9 cellular contexts compared by ENCODE assay signal in genomic region chr3:40523781-40524180, GRCh38. TPM values are rescaled to one million over a fixed set of nuclear protein-coding genes. Genes with fewer than 3 reads are reported as not detected.
DNase-seq lines count a peak whose midpoint lies in the region; ATAC-seq, FAIRE-seq and TF ChIP-seq lines count a peak whose summit lies in the region.
"Had no signal": no experiment of that assay in that cellular context is flagged by ENCODE, and none has a peak within 500 bp of the region (broad histone marks: within the 10 kb centered on the region; RNA-seq: fewer than 3 reads in every experiment).

No MANE protein-coding gene starts in this region.

- H3K4me3 Mint-ChIP-seq in activated naive CD4-positive, alpha-beta T cell treated with anti-CD3 and anti-CD28 coated beads, Interleukin-2, amount 10 ng/mL, durations not matched to agents 7 days and 5 days, result peak overlapping the region; percentile 88
- H3K4me3 Mint-ChIP-seq in astrocyte (ENCODE audit: unreplicated experiment) (peak overlapping the region; percentile 97), mesothelial cell of epicardium (peak overlapping the region; percentile 87), type B pancreatic cell (peak overlapping the region; percentile 99)

- peaks cover 26% of the 10 kb centered on the region for H3K36me3 Mint-ChIP-seq in activated naive CD4-positive, alpha-beta T cell treated with anti-CD3 and anti-CD28 coated beads, Interleukin-2, amount 10 ng/mL, durations not matched to agents 7 days and 5 days
- H3K36me3 Mint-ChIP-seq in astrocyte (ENCODE audit: low read depth, unreplicated experiment), result peaks cover 15% of the 10 kb centered on the region
- H3K36me3 Mint-ChIP-seq in mesothelial cell of epicardium, result peaks cover 21% of the 10 kb centered on the region
- H3K36me3 Mint-ChIP-seq in type B pancreatic cell, result peaks cover 18% of the 10 kb centered on the region

- H3K27ac Mint-ChIP-seq in activated naive CD4-positive, alpha-beta T cell treated with anti-CD3 and anti-CD28 coated beads, Interleukin-2, amount 10 ng/mL, durations not matched to agents 7 days and 5 days, result peak overlapping the region; percentile 92
- peak overlapping the region; percentile 88 for H3K27ac Mint-ChIP-seq in astrocyte (ENCODE audit: unreplicated experiment)
- H3K27ac Mint-ChIP-seq in mesothelial cell of epicardium, result peak overlapping the region; percentile 94
- H3K27ac Mint-ChIP-seq in type B pancreatic cell, result peak overlapping the region; percentile 96

- no peaks in the 10 kb centered on the region for H3K9me3 Mint-ChIP-seq in activated naive CD4-positive, alpha-beta T cell treated with anti-CD3 and anti-CD28 coated beads, Interleukin-2, amount 10 ng/mL, durations not matched to agents 7 days and 5 days
- peaks cover 3% of the 10 kb centered on the region for H3K9me3 Mint-ChIP-seq in astrocyte (ENCODE audit: unreplicated experiment)
- H3K9me3 Mint-ChIP-seq in mesothelial cell of epicardium, result peaks cover 2% of the 10 kb centered on the region
- no peaks in the 10 kb centered on the region for H3K9me3 Mint-ChIP-seq in type B pancreatic cell

- ATAC-seq in HG03135 (IDR thresholded peaks at IDR 0.05; ENCODE audit: unreplicated experiment), result no peak
- ATAC-seq in HG03565 (IDR thresholded peaks at IDR 0.05; ENCODE audit: unreplicated experiment), result no peak

- no peak for DNase-seq in activated naive CD4-positive, alpha-beta T cell treated with anti-CD3 and anti-CD28 coated beads, Interleukin-2, amount 10 ng/mL, durations not matched to agents 7 days and 5 days
- DNase-seq in activated naive CD4-positive, alpha-beta T cell treated with anti-CD3 and anti-CD28 coated beads, Interleukin-2, amount 50 U/mL, for 16 hours, result no peak
- DNase-seq in astrocyte (ENCODE audit: low read depth) (no peak), mesothelial cell of epicardium (ENCODE audit: low spot score in 2 of 2, unreplicated experiment in 2 of 2) (no peak), type B pancreatic cell (ENCODE audit: extremely low spot score, unreplicated experiment) (no peak)
- no peak for DNase-seq in activated CD4-positive, alpha-beta T cell treated with anti-CD3 and anti-CD28 coated beads for 4 hours

- H3K27ac ChIP-seq in astrocyte (ENCODE audit: low read depth, low read length), result no peak overlapping the region

- H3K79me2 ChIP-seq in astrocyte (ENCODE audit: insufficient read depth, low read length), result peaks cover 23% of the 10 kb centered on the region

- peak overlapping the region; percentile 96 for H3K4me2 ChIP-seq in astrocyte (ENCODE audit: low read length)

- no peaks in the 10 kb centered on the region for H3K27me3 Mint-ChIP-seq in activated naive CD4-positive, alpha-beta T cell treated with anti-CD3 and anti-CD28 coated beads, Interleukin-2, amount 10 ng/mL, durations not matched to agents 7 days and 5 days
- H3K27me3 Mint-ChIP-seq in astrocyte (ENCODE audit: low read depth, unreplicated experiment) (no peaks in the 10 kb centered on the region), mesothelial cell of epicardium (ENCODE audit: low read depth) (no peaks in the 10 kb centered on the region), type B pancreatic cell (no peaks in the 10 kb centered on the region)

- peaks cover 34% of the 10 kb centered on the region for H3K4me1 Mint-ChIP-seq in activated naive CD4-positive, alpha-beta T cell treated with anti-CD3 and anti-CD28 coated beads, Interleukin-2, amount 10 ng/mL, durations not matched to agents 7 days and 5 days
- H3K4me1 Mint-ChIP-seq in astrocyte (ENCODE audit: low read depth, unreplicated experiment) (peaks cover 7% of the 10 kb centered on the region), mesothelial cell of epicardium (peaks cover 13% of the 10 kb centered on the region), type B pancreatic cell (ENCODE audit: unreplicated experiment) (peaks cover 20% of the 10 kb centered on the region)

- no peaks in the 10 kb centered on the region for H3K9me3 ChIP-seq in astrocyte (ENCODE audit: insufficient read depth, low read depth, low read length)

- H3K4me3 ChIP-seq in astrocyte (ENCODE audit: insufficient read depth, low read depth, low read length), result no peak overlapping the region

- H2AFZ ChIP-seq in astrocyte (ENCODE audit: low read depth, low read length), result no peak overlapping the region

- H4K20me1 ChIP-seq in astrocyte (ENCODE audit: insufficient read depth, low read length), result no peaks in the 10 kb centered on the region

- H3K36me3 ChIP-seq in astrocyte (ENCODE audit: insufficient read depth, low read length), result peaks cover 5% of the 10 kb centered on the region

- H3K27me3 ChIP-seq in astrocyte (ENCODE audit: insufficient read depth, low read length), result no peaks in the 10 kb centered on the region

- TF ChIP-seq CTCF in astrocyte (IDR thresholded peaks at IDR 0.05; ENCODE audit: insufficient read depth, low read depth, low read length) (no peak), mesothelial cell of epicardium (IDR thresholded peaks at IDR 0.05; ENCODE audit: unreplicated experiment) (no peak), type B pancreatic cell (conservative IDR thresholded peaks at IDR 0.05) (no peak)

- FAIRE-seq in astrocyte (lab: Jason Lieb, UNC), result no peak
- FAIRE-seq: G401.6 had no signal

- H3K9ac ChIP-seq in astrocyte (ENCODE audit: low read length), result no peak overlapping the region

- CTCF ChIA-PET in activated naive CD4-positive, alpha-beta T cell treated with anti-CD3 and anti-CD28 coated beads, Interleukin-2, amount 10 ng/mL, durations not matched to agents 7 days and 5 days (lab: Charles Lee), result interaction anchor here (0.6 kb wide), 1 partner anchor 25 kb away, joined by 3 read pairs; no protein-coding TSS in a partner anchor

- peaks cover 15% of the 10 kb centered on the region for H3K4me1 ChIP-seq in astrocyte (ENCODE audit: insufficient read depth, low read length)

RNA-seq across cellular contexts. Expression of gene ZNF621, which starts 1.0 kb away (rescaled TPM):
- 26.6 and 28.9 TPM in 2 replicates for total RNA-seq in astrocyte
- 30.4 to 32.0 TPM (median 30.5 TPM) in 3 replicates for total RNA-seq in mesothelial cell of epicardium
- total RNA-seq in type B pancreatic cell (ENCODE audit: low replicate concordance), result 17.0 and 23.3 TPM in 2 replicates

RNA-seq across cellular contexts. Expression of gene ZNF620, which starts 17.9 kb away (rescaled TPM):
- total RNA-seq in astrocyte, result 2.9 and 4.2 TPM in 2 replicates
- 15.1 to 16.7 TPM (median 15.8 TPM) in 3 replicates for total RNA-seq in mesothelial cell of epicardium
- 12.3 and 14.0 TPM in 2 replicates for total RNA-seq in type B pancreatic cell (ENCODE audit: low replicate concordance)

RNA-seq across cellular contexts. Expression of gene ZNF619, which starts 46.9 kb away (rescaled TPM):
- 2.9 and 3.4 TPM in 2 replicates for total RNA-seq in astrocyte
- total RNA-seq in mesothelial cell of epicardium, result 7.3 to 9.7 TPM (median 7.4 TPM) in 3 replicates
- 7.3 and 7.9 TPM in 2 replicates for total RNA-seq in type B pancreatic cell (ENCODE audit: low replicate concordance)
